Comparison of ENCODE assay signal across 1 cellular context in the genomic region with DNA sequence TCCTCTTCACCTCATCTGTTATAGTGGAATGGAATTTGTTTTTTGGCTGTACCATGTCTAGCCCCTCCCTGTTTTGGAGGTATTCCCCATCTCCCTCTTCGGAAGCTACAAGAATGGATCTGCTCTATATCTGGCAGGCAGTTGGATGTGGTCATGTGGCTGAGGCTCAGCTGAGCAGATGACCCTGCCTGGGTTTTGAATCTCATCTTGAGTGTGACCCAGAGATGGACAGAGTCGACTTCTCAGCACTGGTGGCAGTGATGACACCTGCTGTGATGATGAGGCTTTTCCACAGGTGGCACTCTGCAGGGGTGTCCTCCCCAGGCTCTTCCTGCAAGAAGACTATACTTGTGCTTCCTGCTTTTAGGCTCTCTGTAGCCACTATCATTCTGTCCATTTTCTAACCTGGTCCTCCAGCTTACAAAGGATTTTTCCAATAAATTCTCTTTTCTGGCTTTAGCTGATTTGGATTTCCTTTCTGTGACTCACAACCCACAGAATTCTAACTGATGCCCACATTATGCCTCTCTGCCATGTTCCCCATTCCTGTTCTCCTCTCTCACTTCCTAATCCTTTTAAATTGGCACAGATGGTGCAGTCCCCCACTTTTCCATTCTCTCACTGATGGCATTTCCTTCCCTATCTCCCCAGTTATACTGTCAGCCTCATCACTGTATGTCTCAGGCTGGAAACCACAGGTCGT.
TF ChIP-seq lines count a peak whose summit lies in the region.

No MANE protein-coding gene starts in this region.

TF ChIP-seq in IMR-90, 13 proteins besides CTCF, POLR2A, EP300 and RAD21:
- TF ChIP-seq MXI1 (IDR thresholded peaks at IDR 0.05; ENCODE audit: borderline replicate concordance, low read depth, low read length) (no peak), CHD1 (IDR thresholded peaks at IDR 0.05; ENCODE audit: low read depth, low read length) (no peak), SMC3 (IDR thresholded peaks at IDR 0.05; ENCODE audit: low read depth, low read length) (no peak), FOS (IDR thresholded peaks at IDR 0.05; ENCODE audit: low read depth, low read length) (no peak), RCOR1 (IDR thresholded peaks at IDR 0.05; ENCODE audit: insufficient replicate concordance, low read length) (no peak), BHLHE40 (IDR thresholded peaks at IDR 0.05; ENCODE audit: low read depth, low read length) (no peak), CEBPB (IDR thresholded peaks at IDR 0.05; ENCODE audit: low read depth, low read length) (no peak), RFX5 (IDR thresholded peaks at IDR 0.05; ENCODE audit: low read depth, low read length) (no peak), NFE2L2 (IDR thresholded peaks at IDR 0.05; ENCODE audit: low read depth, low read length) (no peak), MAFK (IDR thresholded peaks at IDR 0.05; ENCODE audit: low read depth, low read length) (no peak)
- TF ChIP-seq, protein P1, sequence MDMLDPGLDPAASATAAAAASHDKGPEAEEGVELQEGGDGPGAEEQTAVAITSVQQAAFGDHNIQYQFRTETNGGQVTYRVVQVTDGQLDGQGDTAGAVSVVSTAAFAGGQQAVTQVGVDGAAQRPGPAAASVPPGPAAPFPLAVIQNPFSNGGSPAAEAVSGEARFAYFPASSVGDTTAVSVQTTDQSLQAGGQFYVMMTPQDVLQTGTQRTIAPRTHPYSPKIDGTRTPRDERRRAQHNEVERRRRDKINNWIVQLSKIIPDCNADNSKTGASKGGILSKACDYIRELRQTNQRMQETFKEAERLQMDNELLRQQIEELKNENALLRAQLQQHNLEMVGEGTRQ (IDR thresholded peaks at IDR 0.05; ENCODE audit: low read depth, low read length), result no peak
- TF ChIP-seq, protein P2, sequence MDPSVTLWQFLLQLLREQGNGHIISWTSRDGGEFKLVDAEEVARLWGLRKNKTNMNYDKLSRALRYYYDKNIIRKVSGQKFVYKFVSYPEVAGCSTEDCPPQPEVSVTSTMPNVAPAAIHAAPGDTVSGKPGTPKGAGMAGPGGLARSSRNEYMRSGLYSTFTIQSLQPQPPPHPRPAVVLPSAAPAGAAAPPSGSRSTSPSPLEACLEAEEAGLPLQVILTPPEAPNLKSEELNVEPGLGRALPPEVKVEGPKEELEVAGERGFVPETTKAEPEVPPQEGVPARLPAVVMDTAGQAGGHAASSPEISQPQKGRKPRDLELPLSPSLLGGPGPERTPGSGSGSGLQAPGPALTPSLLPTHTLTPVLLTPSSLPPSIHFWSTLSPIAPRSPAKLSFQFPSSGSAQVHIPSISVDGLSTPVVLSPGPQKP (IDR thresholded peaks at IDR 0.05; ENCODE audit: borderline replicate concordance, low read depth, low read length), result no peak
